In genomic region chr1:39646232-39647081, GRCh38 we compare ENCODE assay signal across 1 cellular context.
TF ChIP-seq lines count a peak whose summit lies in the region.

No MANE protein-coding gene starts in this region.

TF ChIP-seq in HepG2, 621 proteins besides CTCF, POLR2A, EP300 and RAD21:
- TF ChIP-seq IRF1 (CRISPR knock-in tag; IDR thresholded peaks at IDR 0.05; ENCODE audit: low read depth) (no peak), RERE (CRISPR knock-in tag; IDR thresholded peaks at IDR 0.05; ENCODE audit: low read depth) (no peak), SNAPC4 (CRISPR knock-in tag; IDR thresholded peaks at IDR 0.05) (no peak), ZNF263 (CRISPR knock-in tag; IDR thresholded peaks at IDR 0.05) (peak; percentile 33; the same call in 1 of the 2 replicates), ATAD3A (CRISPR knock-in tag; IDR thresholded peaks at IDR 0.05) (no peak), EZH2 (conservative IDR thresholded peaks at IDR 0.05; ENCODE audit: low read depth, low read length) (no peak), ZMAT5 (CRISPR knock-in tag; IDR thresholded peaks at IDR 0.05; ENCODE audit: borderline replicate concordance, low read depth) (no peak), FOXA1 (IDR thresholded peaks at IDR 0.05) (no peak), FOXA1 (CRISPR knock-in tag; IDR thresholded peaks at IDR 0.05) (no peak)
